28 cellular contexts compared by ENCODE assay signal in genomic region chr5:61551637-61552313, GRCh38.
"Had no signal": no experiment of that assay in that cellular context is flagged by ENCODE, and none has a peak within 500 bp of the region (broad histone marks: within the 10 kb centered on the region; RNA-seq: fewer than 3 reads in every experiment).

No MANE protein-coding gene starts in this region.

- H3K27me3 Mint-ChIP-seq: activated B cell treated with CpG ODN at 0.5 μM for 24 hours; stimulated activated naive B cell treated with anti-CD40 and anti-IgM and Interleukin-4, amounts not matched to agents 10 μg/mL and 1 μg/mL and 100 μg/mL, for 72 hours had no signal

- H3K4me3 ChIP-seq: body of pancreas, cardiac muscle cell, coronary artery, pancreas, prostate gland, stomach, thyroid gland, upper lobe of left lung, vagina had no signal

- H3K4me1 Mint-ChIP-seq: activated B cell treated with CpG ODN at 0.5 μM for 24 hours; activated T-helper 17 cell treated with anti-CD3 and anti-CD28 coated beads, Interleukin-2, amount 50 U/mL, for 72 hours; memory B cell; naive thymus-derived CD4-positive, alpha-beta T cell; stimulated activated naive B cell treated with anti-CD40 and anti-IgM and Interleukin-4, amounts not matched to agents 10 μg/mL and 1 μg/mL and 100 μg/mL, for 72 hours had no signal

- H3K9me3 ChIP-seq: body of pancreas, pancreas, prostate gland, stomach, thyroid gland, upper lobe of left lung, vagina had no signal

- ATAC-seq: activated CD8-positive, alpha-beta T cell treated with anti-CD3 and anti-CD28 coated beads for 36 hours; activated T-cell treated with anti-CD3 and anti-CD28 coated beads, Interleukin-2, amount 50 U/mL, for 4 hours; activated T-helper 17 cell treated with anti-CD3 and anti-CD28 coated beads, Interleukin-2, amount 50 U/mL, for 72 hours; body of pancreas; effector memory CD8-positive, alpha-beta T cell; naive thymus-derived CD4-positive, alpha-beta T cell; pancreas; stimulated activated naive B cell treated with anti-CD40 and anti-IgM and Interleukin-4, amounts not matched to agents 10 μg/mL and 1 μg/mL and 100 μg/mL, for 72 hours had no signal

- H3K4me1 ChIP-seq: body of pancreas, pancreas, prostate gland, thyroid gland, upper lobe of left lung, vagina had no signal

- DNase-seq: activated B cell treated with CpG ODN at 0.5 μM for 24 hours; activated CD4-positive, alpha-beta T cell treated with anti-CD3 and anti-CD28 coated beads, Interleukin-2, amount 50 U/mL, for 1 hour; activated CD8-positive, alpha-beta T cell treated with anti-CD3 and anti-CD28 coated beads for 36 hours; activated gamma-delta T cell treated with Interleukin-2 at 50 U/mL for 16 hours; activated naive CD4-positive, alpha-beta T cell treated with anti-CD3 and anti-CD28 coated beads, Interleukin-2, amount 50 U/mL, for 16 hours; activated T-cell treated with anti-CD3 and anti-CD28 coated beads, Interleukin-2, amount 50 U/mL, for 4 hours; amygdala; body of pancreas; effector memory CD8-positive, alpha-beta T cell; midbrain; naive thymus-derived CD4-positive, alpha-beta T cell; pancreas; retina; stimulated activated CD4-positive, alpha-beta T cell treated with anti-CD3 and anti-CD28 coated beads, Interleukin-15, amount 100 ng/mL, for 24 hours; stimulated activated CD4-positive, alpha-beta T cell treated with anti-CD3 and anti-CD28 coated beads, Interleukin-2, amount 100 ng/mL, for 24 hours; stimulated activated naive B cell treated with anti-CD40 and anti-IgM and Interleukin-4, amounts not matched to agents 10 μg/mL and 1 μg/mL and 100 μg/mL, for 72 hours; stomach; T-helper 2 cell; thyroid gland; upper lobe of left lung had no signal

- H3K27ac ChIP-seq: body of pancreas, coronary artery, pancreas, prostate gland, stomach, thyroid gland, upper lobe of left lung, vagina had no signal

- H3K9me3 Mint-ChIP-seq: activated CD8-positive, alpha-beta T cell treated with anti-CD3 and anti-CD28 coated beads for 36 hours; activated T-cell treated with anti-CD3 and anti-CD28 coated beads, Interleukin-2, amount 50 U/mL, for 4 hours; activated T-helper 17 cell treated with anti-CD3 and anti-CD28 coated beads, Interleukin-2, amount 50 U/mL, for 72 hours; effector memory CD8-positive, alpha-beta T cell had no signal

- H3K27ac Mint-ChIP-seq: activated B cell treated with CpG ODN at 0.5 μM for 24 hours; activated CD8-positive, alpha-beta T cell treated with anti-CD3 and anti-CD28 coated beads for 36 hours; activated T-helper 17 cell treated with anti-CD3 and anti-CD28 coated beads, Interleukin-2, amount 50 U/mL, for 72 hours; effector memory CD8-positive, alpha-beta T cell; memory B cell; naive thymus-derived CD4-positive, alpha-beta T cell; stimulated activated naive B cell treated with anti-CD40 and anti-IgM and Interleukin-4, amounts not matched to agents 10 μg/mL and 1 μg/mL and 100 μg/mL, for 72 hours had no signal

- H3K27me3 ChIP-seq: body of pancreas, cardiac muscle cell, pancreas, stomach, thyroid gland, upper lobe of left lung, vagina had no signal

- FAIRE-seq: frontal cortex, islet of Langerhans, pancreas had no signal

- H3K4me3 Mint-ChIP-seq: activated B cell treated with CpG ODN at 0.5 μM for 24 hours; activated CD8-positive, alpha-beta T cell treated with anti-CD3 and anti-CD28 coated beads for 36 hours; activated T-cell treated with anti-CD3 and anti-CD28 coated beads, Interleukin-2, amount 50 U/mL, for 4 hours; activated T-helper 17 cell treated with anti-CD3 and anti-CD28 coated beads, Interleukin-2, amount 50 U/mL, for 72 hours; effector memory CD8-positive, alpha-beta T cell; memory B cell; naive thymus-derived CD4-positive, alpha-beta T cell; stimulated activated naive B cell treated with anti-CD40 and anti-IgM and Interleukin-4, amounts not matched to agents 10 μg/mL and 1 μg/mL and 100 μg/mL, for 72 hours had no signal

- H3K36me3 ChIP-seq: cardiac muscle cell, pancreas, prostate gland, vagina had no signal
